13 cellular contexts compared by ENCODE assay signal in the genomic region with DNA sequence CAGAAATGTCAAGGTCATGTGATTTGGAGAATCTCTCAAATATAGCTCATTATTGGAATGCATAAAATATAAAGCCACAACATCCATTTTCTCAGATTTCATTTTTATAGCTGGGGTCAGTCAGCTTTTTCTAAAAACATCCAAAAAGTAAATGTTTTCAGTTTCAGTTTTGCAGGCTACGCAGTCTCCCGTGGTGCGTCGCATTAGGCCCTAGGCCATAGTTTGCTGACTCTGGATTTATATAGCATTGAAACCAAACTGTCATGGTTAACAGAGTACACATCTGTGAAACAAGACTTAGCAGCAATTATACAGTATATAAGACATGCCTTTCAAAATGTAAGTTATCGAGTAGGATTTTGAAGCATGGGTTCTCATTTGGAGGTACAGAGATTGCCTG.
DNase-seq lines count a peak whose midpoint lies in the region; ATAC-seq, FAIRE-seq and TF ChIP-seq lines count a peak whose summit lies in the region.
"Had no signal": no experiment of that assay in that cellular context is flagged by ENCODE, and none has a peak within 500 bp of the region (broad histone marks: within the 10 kb centered on the region; RNA-seq: fewer than 3 reads in every experiment).

No MANE protein-coding gene starts in this region.

- POLR2A ChIA-PET in GM12878 (lab: Charles Lee) = interaction anchor here (0.6 kb wide), 1 partner anchor 567 kb away, joined by 3 read pairs; no protein-coding TSS in a partner anchor

- TF ChIP-seq CTCF in GM12878 (IDR thresholded peaks at IDR 0.05 in 2 of 3, conservative IDR thresholded peaks at IDR 0.05 in 1 of 3; ENCODE audit: control insufficient read depth in 2 of 3, extremely low read depth in 1 of 3, insufficient read depth in 1 of 3, low read depth in 3 of 3, low read length in 3 of 3) = no peak

- CTCF ChIA-PET in GM12878 (lab: Yijun Ruan, JAX) = no interaction called here

- no peaks in the 10 kb centered on the region for H3K9me3 Mint-ChIP-seq in stimulated activated effector memory CD8-positive, alpha-beta T cell treated with anti-CD3 and anti-CD28 coated beads, Interleukin-12 subunit alpha, Interleukin-12 subunit beta, amount 100 ng/mL, for 72 hours

- no TSS peak for BruUV-seq in GM12878 (replicated peaks; lab: Mats Ljungman, UMichigan)

- no peak for FAIRE-seq in GM12878 (lab: Jason Lieb, UNC)
- FAIRE-seq: islet of Langerhans had no signal

- no peak overlapping the region for H3K9ac ChIP-seq in GM12878 (ENCODE audit: control insufficient read depth, insufficient read depth, low read length)

- no peak for TF ChIP-seq POLR2A in GM18505 (IDR thresholded peaks at IDR 0.05; ENCODE audit: borderline replicate concordance, extremely low read depth, insufficient read depth, insufficient read length)
- no peak for TF ChIP-seq POLR2A in GM12878 (IDR thresholded peaks at IDR 0.05; ENCODE audit: low read depth, low read length)

- ATAC-seq in GM18505 (IDR thresholded peaks at IDR 0.05; ENCODE audit: unreplicated experiment) = peak; percentile 89
- peak; percentile 97 for ATAC-seq in GM21526 (IDR thresholded peaks at IDR 0.05; ENCODE audit: low FRiP score, unreplicated experiment)
- peak; percentile 86 for ATAC-seq in HG03095 (IDR thresholded peaks at IDR 0.05; ENCODE audit: unreplicated experiment)
- peak; percentile 65 for ATAC-seq in GM12878
- ATAC-seq in HG03442 (IDR thresholded peaks at IDR 0.05; ENCODE audit: unreplicated experiment) = no peak
- no peak for ATAC-seq in stimulated activated effector memory CD8-positive, alpha-beta T cell treated with anti-CD3 and anti-CD28 coated beads, Interleukin-12 subunit alpha, Interleukin-12 subunit beta, amount 100 ng/mL, for 72 hours
- ATAC-seq: stimulated activated naive CD8-positive, alpha-beta T cell treated with anti-CD3 and anti-CD28 coated beads, Interleukin-15, Interleukin-2, amounts not matched to agents 100 U/mL and 50 U/mL, for 24 hours had no signal

- H3K4me1 ChIP-seq in GM12878 (ENCODE audit: control insufficient read depth, insufficient read depth, low read length) = no peaks in the 10 kb centered on the region

- in situ Hi-C loops in GM12878 (cut with MboI) = no loop called here

- H3K27me3 ChIP-seq in GM12878 (replicated peaks in 1 of 2; ENCODE audit: control insufficient read depth in 2 of 2, insufficient read depth in 2 of 2, low read length in 1 of 2) = no peaks in the 10 kb centered on the region
- H3K27me3 ChIP-seq: adrenal gland had no signal

- no peak overlapping the region for H3K27ac ChIP-seq in GM12878 (ENCODE audit: control insufficient read depth, insufficient read depth)
- H3K27ac ChIP-seq: adrenal gland had no signal

- no peak overlapping the region for H3K4me2 ChIP-seq in GM12878 (ENCODE audit: control insufficient read depth, insufficient read depth)

- DNase-seq in GM12878 (ENCODE audit: low read depth, low spot score) = peak; percentile 7
- no peak for DNase-seq in activated gamma-delta T cell (lab: John Stamatoyannopoulos, UW)
- DNase-seq in central memory CD4-positive, alpha-beta T cell = no peak
- no peak for DNase-seq in stimulated activated effector memory CD8-positive, alpha-beta T cell treated with anti-CD3 and anti-CD28 coated beads, Interleukin-12 subunit alpha, Interleukin-12 subunit beta, amount 100 ng/mL, for 72 hours (ENCODE audit: low spot score in 2 of 2)
- DNase-seq: adrenal gland; NCI-H1436 treated with DMSO at 0.1 percent for 48 hours; NCI-H748 treated with DMSO at 0.1 percent for 48 hours; stimulated activated naive CD8-positive, alpha-beta T cell treated with anti-CD3 and anti-CD28 coated beads, Interleukin-15, Interleukin-2, amounts not matched to agents 100 U/mL and 50 U/mL, for 24 hours had no signal

- no peak overlapping the region for H3K4me3 Mint-ChIP-seq in stimulated activated effector memory CD8-positive, alpha-beta T cell treated with anti-CD3 and anti-CD28 coated beads, Interleukin-12 subunit alpha, Interleukin-12 subunit beta, amount 100 ng/mL, for 72 hours

- H2AFZ ChIP-seq in GM12878 (ENCODE audit: control insufficient read depth, low read depth, low read length) = no peak overlapping the region

- SMC1A ChIA-PET in GM12878 (lab: Charles Lee; ENCODE audit: uncharacterized antibody, unreplicated experiment) = interaction anchor here (0.6 kb wide), 1 partner anchor 412 kb away, joined by 3 read pairs; no protein-coding TSS in a partner anchor

- no peaks in the 10 kb centered on the region; the same call in 2 of the 3 replicates for H3K9me3 ChIP-seq in GM12878 (replicated peaks; ENCODE audit: control insufficient read depth, insufficient read depth, low read length)

- H3K4me1 Mint-ChIP-seq in stimulated activated effector memory CD8-positive, alpha-beta T cell treated with anti-CD3 and anti-CD28 coated beads, Interleukin-12 subunit alpha, Interleukin-12 subunit beta, amount 100 ng/mL, for 72 hours = no peaks in the 10 kb centered on the region

- WGBS in GM12878 (ENCODE audit: insufficient coverage, insufficient replicate concordance, low lambda C conversion rate, missing lambda C conversion rate) = 17% methylated on average over 5 of the region's 5 CpGs

- no peak overlapping the region for H3K27ac Mint-ChIP-seq in stimulated activated effector memory CD8-positive, alpha-beta T cell treated with anti-CD3 and anti-CD28 coated beads, Interleukin-12 subunit alpha, Interleukin-12 subunit beta, amount 100 ng/mL, for 72 hours

- no peaks in the 10 kb centered on the region for H4K20me1 ChIP-seq in GM12878 (ENCODE audit: control insufficient read depth, insufficient read depth)

- H3K36me3 Mint-ChIP-seq in stimulated activated effector memory CD8-positive, alpha-beta T cell treated with anti-CD3 and anti-CD28 coated beads, Interleukin-12 subunit alpha, Interleukin-12 subunit beta, amount 100 ng/mL, for 72 hours = no peaks in the 10 kb centered on the region

- H3K36me3 ChIP-seq in GM12878 (ENCODE audit: control insufficient read depth in 2 of 2, insufficient read depth in 2 of 2, low read length in 1 of 2) = no peaks in the 10 kb centered on the region
- H3K36me3 ChIP-seq: adrenal gland had no signal

- no peak for TF ChIP-seq RAD21 in GM12878 (IDR thresholded peaks at IDR 0.05; ENCODE audit: insufficient read depth, low read depth, low read length)

- intact Hi-C loops in GM12878 (cut with micrococcal nuclease; ENCODE audit: unreplicated experiment) = no loop called here

- no peak for TF ChIP-seq EP300 in GM12878 (IDR thresholded peaks at IDR 0.05; ENCODE audit: borderline replicate concordance in 1 of 2, control insufficient read depth in 1 of 2, low read depth in 2 of 2, low read length in 2 of 2)

- no peak overlapping the region for H3K4me3 ChIP-seq in GM12878
- H3K4me3 ChIP-seq: adrenal gland had no signal

- H3K79me2 ChIP-seq in GM12878 (ENCODE audit: control insufficient read depth, insufficient read depth, low read length) = no peaks in the 10 kb centered on the region

- RAD21 ChIA-PET in GM12878 (lab: Charles Lee; ENCODE audit: unreplicated experiment) = no interaction called here

TF ChIP-seq in GM12878, 131 proteins besides CTCF, POLR2A, EP300 and RAD21 (continues in another document):
- TF ChIP-seq ATF3 (IDR thresholded peaks at IDR 0.05; ENCODE audit: borderline replicate concordance, extremely low read depth, low read depth, low read length) (no peak), ZBED1 (IDR thresholded peaks at IDR 0.05; ENCODE audit: borderline replicate concordance) (no peak), PAX8 (IDR thresholded peaks at IDR 0.05) (no peak), ZNF384 (IDR thresholded peaks at IDR 0.05; ENCODE audit: borderline replicate concordance, low read depth, low read length) (no peak), WRNIP1 (IDR thresholded peaks at IDR 0.05; ENCODE audit: borderline replicate concordance, low read depth, low read length) (no peak), RELA (IDR thresholded peaks at IDR 0.05; ENCODE audit: borderline replicate concordance, partially characterized antibody) (no peak), SUPT20H (IDR thresholded peaks at IDR 0.05; ENCODE audit: borderline replicate concordance, control insufficient read depth, low read depth, low read length) (no peak)
- TF ChIP-seq, protein P1, sequence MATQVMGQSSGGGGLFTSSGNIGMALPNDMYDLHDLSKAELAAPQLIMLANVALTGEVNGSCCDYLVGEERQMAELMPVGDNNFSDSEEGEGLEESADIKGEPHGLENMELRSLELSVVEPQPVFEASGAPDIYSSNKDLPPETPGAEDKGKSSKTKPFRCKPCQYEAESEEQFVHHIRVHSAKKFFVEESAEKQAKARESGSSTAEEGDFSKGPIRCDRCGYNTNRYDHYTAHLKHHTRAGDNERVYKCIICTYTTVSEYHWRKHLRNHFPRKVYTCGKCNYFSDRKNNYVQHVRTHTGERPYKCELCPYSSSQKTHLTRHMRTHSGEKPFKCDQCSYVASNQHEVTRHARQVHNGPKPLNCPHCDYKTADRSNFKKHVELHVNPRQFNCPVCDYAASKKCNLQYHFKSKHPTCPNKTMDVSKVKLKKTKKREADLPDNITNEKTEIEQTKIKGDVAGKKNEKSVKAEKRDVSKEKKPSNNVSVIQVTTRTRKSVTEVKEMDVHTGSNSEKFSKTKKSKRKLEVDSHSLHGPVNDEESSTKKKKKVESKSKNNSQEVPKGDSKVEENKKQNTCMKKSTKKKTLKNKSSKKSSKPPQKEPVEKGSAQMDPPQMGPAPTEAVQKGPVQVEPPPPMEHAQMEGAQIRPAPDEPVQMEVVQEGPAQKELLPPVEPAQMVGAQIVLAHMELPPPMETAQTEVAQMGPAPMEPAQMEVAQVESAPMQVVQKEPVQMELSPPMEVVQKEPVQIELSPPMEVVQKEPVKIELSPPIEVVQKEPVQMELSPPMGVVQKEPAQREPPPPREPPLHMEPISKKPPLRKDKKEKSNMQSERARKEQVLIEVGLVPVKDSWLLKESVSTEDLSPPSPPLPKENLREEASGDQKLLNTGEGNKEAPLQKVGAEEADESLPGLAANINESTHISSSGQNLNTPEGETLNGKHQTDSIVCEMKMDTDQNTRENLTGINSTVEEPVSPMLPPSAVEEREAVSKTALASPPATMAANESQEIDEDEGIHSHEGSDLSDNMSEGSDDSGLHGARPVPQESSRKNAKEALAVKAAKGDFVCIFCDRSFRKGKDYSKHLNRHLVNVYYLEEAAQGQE (IDR thresholded peaks at IDR 0.05; ENCODE audit: low read depth, low read length) = no peak

Comparison
In these comparisons a context has a peak if more than half of its experiments do, and no peak if none do; other contexts are left out.
1. ATAC-seq: peak in GM18505 (single experiment), GM21526 (single experiment), HG03095 (single experiment) and GM12878 (single experiment); none in HG03442 (single experiment) and stimulated activated effector memory CD8-positive, alpha-beta T cell treated with anti-CD3 and anti-CD28 coated beads, Interleukin-12 subunit alpha, Interleukin-12 subunit beta, amount 100 ng/mL, for 72 hours (single experiment).